Comparison of ENCODE assay signal across 1 cellular context in the genomic region with DNA sequence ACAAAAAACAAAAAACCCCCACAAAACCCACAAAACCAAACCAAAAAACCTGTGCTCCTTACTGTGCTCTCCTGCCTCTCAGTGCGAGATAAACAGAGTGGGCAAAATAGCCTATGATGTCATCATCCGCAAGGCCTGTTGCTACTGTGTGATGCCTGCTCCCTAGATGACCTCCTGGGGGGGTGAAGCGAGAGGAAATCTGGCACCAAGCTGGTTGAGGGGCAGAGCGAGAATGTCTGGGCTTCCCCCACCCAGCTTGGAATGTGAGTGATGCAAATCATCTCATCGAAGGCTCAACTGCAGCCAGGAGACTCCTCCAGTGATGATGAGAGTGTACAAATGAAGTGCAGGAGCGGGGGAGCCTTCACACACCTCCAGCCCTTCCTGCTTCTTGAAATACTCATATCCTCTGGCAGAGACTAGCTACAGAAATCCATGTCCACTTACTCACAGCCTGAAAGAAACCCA.
A peak's percentile ranks its signal among the peaks of the same experiment; 100 is the strongest.
TF ChIP-seq lines count a peak whose summit lies in the region.

No MANE protein-coding gene starts in this region.

TF ChIP-seq in GM12878, 131 proteins besides CTCF, POLR2A, EP300 and RAD21 (continued from another document and continues in another):
- TF ChIP-seq, protein P1, sequence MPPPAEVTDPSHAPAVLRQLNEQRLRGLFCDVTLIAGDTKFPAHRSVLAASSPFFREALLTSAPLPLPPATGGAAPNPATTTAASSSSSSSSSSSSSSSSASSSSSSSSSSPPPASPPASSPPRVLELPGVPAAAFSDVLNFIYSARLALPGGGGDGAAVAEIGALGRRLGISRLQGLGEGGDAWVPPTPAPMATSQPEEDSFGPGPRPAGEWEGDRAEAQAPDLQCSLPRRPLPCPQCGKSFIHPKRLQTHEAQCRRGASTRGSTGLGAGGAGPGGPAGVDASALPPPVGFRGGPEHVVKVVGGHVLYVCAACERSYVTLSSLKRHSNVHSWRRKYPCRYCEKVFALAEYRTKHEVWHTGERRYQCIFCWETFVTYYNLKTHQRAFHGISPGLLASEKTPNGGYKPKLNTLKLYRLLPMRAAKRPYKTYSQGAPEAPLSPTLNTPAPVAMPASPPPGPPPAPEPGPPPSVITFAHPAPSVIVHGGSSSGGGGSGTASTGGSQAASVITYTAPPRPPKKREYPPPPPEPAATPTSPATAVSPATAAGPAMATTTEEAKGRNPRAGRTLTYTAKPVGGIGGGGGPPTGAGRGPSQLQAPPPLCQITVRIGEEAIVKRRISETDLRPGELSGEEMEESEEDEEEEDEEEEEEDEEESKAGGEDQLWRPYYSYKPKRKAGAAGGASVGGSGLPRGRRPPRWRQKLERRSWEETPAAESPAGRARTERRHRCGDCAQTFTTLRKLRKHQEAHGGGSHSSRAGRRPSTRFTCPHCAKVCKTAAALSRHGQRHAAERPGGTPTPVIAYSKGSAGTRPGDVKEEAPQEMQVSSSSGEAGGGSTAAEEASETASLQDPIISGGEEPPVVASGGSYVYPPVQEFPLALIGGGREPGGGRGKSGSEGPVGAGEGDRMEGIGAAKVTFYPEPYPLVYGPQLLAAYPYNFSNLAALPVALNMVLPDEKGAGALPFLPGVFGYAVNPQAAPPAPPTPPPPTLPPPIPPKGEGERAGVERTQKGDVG (CRISPR knock-in tag; IDR thresholded peaks at IDR 0.05) = no peak
- TF ChIP-seq IKZF1 (conservative IDR thresholded peaks at IDR 0.05) (peak; percentile 48), YBX1 (IDR thresholded peaks at IDR 0.05) (no peak), KAT2A (conservative IDR thresholded peaks at IDR 0.05; ENCODE audit: control insufficient read depth, low read depth, low read length) (no peak), HDAC2 (IDR thresholded peaks at IDR 0.05) (no peak), SMC3 (IDR thresholded peaks at IDR 0.05; ENCODE audit: borderline replicate concordance, low read length) (no peak), NR2F1 (conservative IDR thresholded peaks at IDR 0.05) (no peak), TCF3 (IDR thresholded peaks at IDR 0.05; ENCODE audit: borderline replicate concordance, insufficient read depth, low read depth, low read length) (no peak), RCOR1 (conservative IDR thresholded peaks at IDR 0.05; ENCODE audit: low read depth, low read length) (no peak), RFX5 (IDR thresholded peaks at IDR 0.05; ENCODE audit: low read depth, low read length) (no peak), FOXK2 (IDR thresholded peaks at IDR 0.05) (no peak), POLR2AphosphoS5 (IDR thresholded peaks at IDR 0.05; ENCODE audit: low read length) (no peak), MYB (IDR thresholded peaks at IDR 0.05; ENCODE audit: borderline replicate concordance, low read depth, low read length) (no peak), SPI1 (IDR thresholded peaks at IDR 0.05; ENCODE audit: borderline replicate concordance, insufficient read depth, low read depth, low read length) (no peak), ZNF207 (IDR thresholded peaks at IDR 0.05; ENCODE audit: borderline replicate concordance) (no peak), ATF7 (IDR thresholded peaks at IDR 0.05; ENCODE audit: low read depth) (peak; percentile 95), ZSCAN29 (IDR thresholded peaks at IDR 0.05) (no peak), TAF1 (IDR thresholded peaks at IDR 0.05; ENCODE audit: borderline replicate concordance, low read depth, low read length) (no peak), RBBP5 (conservative IDR thresholded peaks at IDR 0.05) (no peak), BCL11A (IDR thresholded peaks at IDR 0.05; ENCODE audit: low read depth, low read length) (no peak), ZNF217 (IDR thresholded peaks at IDR 0.05) (no peak), CHD4 (IDR thresholded peaks at IDR 0.05) (no peak), MEF2A (IDR thresholded peaks at IDR 0.05; ENCODE audit: insufficient read depth, low read depth, low read length) (no peak), HCFC1 (IDR thresholded peaks at IDR 0.05; ENCODE audit: low read length) (no peak), EGR1 (IDR thresholded peaks at IDR 0.05; ENCODE audit: borderline replicate concordance in 1 of 2, low read depth in 2 of 2, low read length in 2 of 2) (no peak), NFIC (IDR thresholded peaks at IDR 0.05; ENCODE audit: low read depth, low read length) (0 out of 2 replicates have a peak, but pooled peaks have one; percentile 25), SUPT20H (IDR thresholded peaks at IDR 0.05; ENCODE audit: borderline replicate concordance, control insufficient read depth, low read depth, low read length) (no peak), LARP7 (IDR thresholded peaks at IDR 0.05) (no peak), CBX5 (IDR thresholded peaks at IDR 0.05; ENCODE audit: low read depth) (no peak), JUND (IDR thresholded peaks at IDR 0.05; ENCODE audit: low read depth, low read length) (no peak), SIN3A (IDR thresholded peaks at IDR 0.05; ENCODE audit: low read depth, low read length) (no peak), EZH2 (IDR thresholded peaks at IDR 0.05; ENCODE audit: borderline replicate concordance, control insufficient read depth, low read depth, low read length) (no peak), PML (IDR thresholded peaks at IDR 0.05; ENCODE audit: low read length) (no peak), TCF7 (IDR thresholded peaks at IDR 0.05; ENCODE audit: borderline replicate concordance) (no peak), ZNF24 (IDR thresholded peaks at IDR 0.05) (no peak), CBFB (IDR thresholded peaks at IDR 0.05; ENCODE audit: low read depth) (0 out of 2 replicates have a peak, but pooled peaks have one; percentile 23), JUNB (IDR thresholded peaks at IDR 0.05) (no peak; the same call in 1 of the 2 replicates), TARDBP (IDR thresholded peaks at IDR 0.05; ENCODE audit: borderline replicate concordance) (no peak), ASH2L (IDR thresholded peaks at IDR 0.05; ENCODE audit: borderline replicate concordance, low read depth) (no peak), CEBPB (IDR thresholded peaks at IDR 0.05; ENCODE audit: borderline replicate concordance in 1 of 2, low read depth in 2 of 2, low read length in 2 of 2) (no peak), CREB1 (IDR thresholded peaks at IDR 0.05; ENCODE audit: low read depth) (peak; percentile 51; the same call in 1 of the 2 replicates), CBX3 (IDR thresholded peaks at IDR 0.05; ENCODE audit: borderline replicate concordance, low read depth) (no peak), SMARCA5 (IDR thresholded peaks at IDR 0.05) (no peak), PAX8 (IDR thresholded peaks at IDR 0.05) (no peak), NBN (IDR thresholded peaks at IDR 0.05) (no peak), SIX5 (IDR thresholded peaks at IDR 0.05; ENCODE audit: low read depth, low read length, severe bottlenecking) (no peak), NR2C1 (IDR thresholded peaks at IDR 0.05) (no peak)
- TF ChIP-seq, protein P2, sequence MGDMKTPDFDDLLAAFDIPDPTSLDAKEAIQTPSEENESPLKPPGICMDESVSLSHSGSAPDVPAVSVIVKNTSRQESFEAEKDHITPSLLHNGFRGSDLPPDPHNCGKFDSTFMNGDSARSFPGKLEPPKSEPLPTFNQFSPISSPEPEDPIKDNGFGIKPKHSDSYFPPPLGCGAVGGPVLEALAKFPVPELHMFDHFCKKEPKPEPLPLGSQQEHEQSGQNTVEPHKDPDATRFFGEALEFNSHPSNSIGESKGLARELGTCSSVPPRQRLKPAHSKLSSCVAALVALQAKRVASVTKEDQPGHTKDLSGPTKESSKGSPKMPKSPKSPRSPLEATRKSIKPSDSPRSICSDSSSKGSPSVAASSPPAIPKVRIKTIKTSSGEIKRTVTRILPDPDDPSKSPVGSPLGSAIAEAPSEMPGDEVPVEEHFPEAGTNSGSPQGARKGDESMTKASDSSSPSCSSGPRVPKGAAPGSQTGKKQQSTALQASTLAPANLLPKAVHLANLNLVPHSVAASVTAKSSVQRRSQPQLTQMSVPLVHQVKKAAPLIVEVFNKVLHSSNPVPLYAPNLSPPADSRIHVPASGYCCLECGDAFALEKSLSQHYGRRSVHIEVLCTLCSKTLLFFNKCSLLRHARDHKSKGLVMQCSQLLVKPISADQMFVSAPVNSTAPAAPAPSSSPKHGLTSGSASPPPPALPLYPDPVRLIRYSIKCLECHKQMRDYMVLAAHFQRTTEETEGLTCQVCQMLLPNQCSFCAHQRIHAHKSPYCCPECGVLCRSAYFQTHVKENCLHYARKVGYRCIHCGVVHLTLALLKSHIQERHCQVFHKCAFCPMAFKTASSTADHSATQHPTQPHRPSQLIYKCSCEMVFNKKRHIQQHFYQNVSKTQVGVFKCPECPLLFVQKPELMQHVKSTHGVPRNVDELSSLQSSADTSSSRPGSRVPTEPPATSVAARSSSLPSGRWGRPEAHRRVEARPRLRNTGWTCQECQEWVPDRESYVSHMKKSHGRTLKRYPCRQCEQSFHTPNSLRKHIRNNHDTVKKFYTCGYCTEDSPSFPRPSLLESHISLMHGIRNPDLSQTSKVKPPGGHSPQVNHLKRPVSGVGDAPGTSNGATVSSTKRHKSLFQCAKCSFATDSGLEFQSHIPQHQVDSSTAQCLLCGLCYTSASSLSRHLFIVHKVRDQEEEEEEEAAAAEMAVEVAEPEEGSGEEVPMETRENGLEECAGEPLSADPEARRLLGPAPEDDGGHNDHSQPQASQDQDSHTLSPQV (IDR thresholded peaks at IDR 0.05) = no peak
- TF ChIP-seq, protein P3, sequence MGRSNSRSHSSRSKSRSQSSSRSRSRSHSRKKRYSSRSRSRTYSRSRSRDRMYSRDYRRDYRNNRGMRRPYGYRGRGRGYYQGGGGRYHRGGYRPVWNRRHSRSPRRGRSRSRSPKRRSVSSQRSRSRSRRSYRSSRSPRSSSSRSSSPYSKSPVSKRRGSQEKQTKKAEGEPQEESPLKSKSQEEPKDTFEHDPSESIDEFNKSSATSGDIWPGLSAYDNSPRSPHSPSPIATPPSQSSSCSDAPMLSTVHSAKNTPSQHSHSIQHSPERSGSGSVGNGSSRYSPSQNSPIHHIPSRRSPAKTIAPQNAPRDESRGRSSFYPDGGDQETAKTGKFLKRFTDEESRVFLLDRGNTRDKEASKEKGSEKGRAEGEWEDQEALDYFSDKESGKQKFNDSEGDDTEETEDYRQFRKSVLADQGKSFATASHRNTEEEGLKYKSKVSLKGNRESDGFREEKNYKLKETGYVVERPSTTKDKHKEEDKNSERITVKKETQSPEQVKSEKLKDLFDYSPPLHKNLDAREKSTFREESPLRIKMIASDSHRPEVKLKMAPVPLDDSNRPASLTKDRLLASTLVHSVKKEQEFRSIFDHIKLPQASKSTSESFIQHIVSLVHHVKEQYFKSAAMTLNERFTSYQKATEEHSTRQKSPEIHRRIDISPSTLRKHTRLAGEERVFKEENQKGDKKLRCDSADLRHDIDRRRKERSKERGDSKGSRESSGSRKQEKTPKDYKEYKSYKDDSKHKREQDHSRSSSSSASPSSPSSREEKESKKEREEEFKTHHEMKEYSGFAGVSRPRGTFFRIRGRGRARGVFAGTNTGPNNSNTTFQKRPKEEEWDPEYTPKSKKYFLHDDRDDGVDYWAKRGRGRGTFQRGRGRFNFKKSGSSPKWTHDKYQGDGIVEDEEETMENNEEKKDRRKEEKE (IDR thresholded peaks at IDR 0.05) = no peak
- TF ChIP-seq, protein P4, sequence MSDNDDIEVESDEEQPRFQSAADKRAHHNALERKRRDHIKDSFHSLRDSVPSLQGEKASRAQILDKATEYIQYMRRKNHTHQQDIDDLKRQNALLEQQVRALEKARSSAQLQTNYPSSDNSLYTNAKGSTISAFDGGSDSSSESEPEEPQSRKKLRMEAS (IDR thresholded peaks at IDR 0.05; ENCODE audit: low read depth, low read length) = no peak
- TF ChIP-seq, protein P5, sequence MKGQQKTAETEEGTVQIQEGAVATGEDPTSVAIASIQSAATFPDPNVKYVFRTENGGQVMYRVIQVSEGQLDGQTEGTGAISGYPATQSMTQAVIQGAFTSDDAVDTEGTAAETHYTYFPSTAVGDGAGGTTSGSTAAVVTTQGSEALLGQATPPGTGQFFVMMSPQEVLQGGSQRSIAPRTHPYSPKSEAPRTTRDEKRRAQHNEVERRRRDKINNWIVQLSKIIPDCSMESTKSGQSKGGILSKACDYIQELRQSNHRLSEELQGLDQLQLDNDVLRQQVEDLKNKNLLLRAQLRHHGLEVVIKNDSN (IDR thresholded peaks at IDR 0.05; ENCODE audit: borderline replicate concordance, extremely low read length, insufficient read depth, low read depth, low read length) = no peak
- TF ChIP-seq, protein P6, sequence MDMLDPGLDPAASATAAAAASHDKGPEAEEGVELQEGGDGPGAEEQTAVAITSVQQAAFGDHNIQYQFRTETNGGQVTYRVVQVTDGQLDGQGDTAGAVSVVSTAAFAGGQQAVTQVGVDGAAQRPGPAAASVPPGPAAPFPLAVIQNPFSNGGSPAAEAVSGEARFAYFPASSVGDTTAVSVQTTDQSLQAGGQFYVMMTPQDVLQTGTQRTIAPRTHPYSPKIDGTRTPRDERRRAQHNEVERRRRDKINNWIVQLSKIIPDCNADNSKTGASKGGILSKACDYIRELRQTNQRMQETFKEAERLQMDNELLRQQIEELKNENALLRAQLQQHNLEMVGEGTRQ (IDR thresholded peaks at IDR 0.05; ENCODE audit: borderline replicate concordance, low read depth, low read length) = no peak
- TF ChIP-seq, protein P7, sequence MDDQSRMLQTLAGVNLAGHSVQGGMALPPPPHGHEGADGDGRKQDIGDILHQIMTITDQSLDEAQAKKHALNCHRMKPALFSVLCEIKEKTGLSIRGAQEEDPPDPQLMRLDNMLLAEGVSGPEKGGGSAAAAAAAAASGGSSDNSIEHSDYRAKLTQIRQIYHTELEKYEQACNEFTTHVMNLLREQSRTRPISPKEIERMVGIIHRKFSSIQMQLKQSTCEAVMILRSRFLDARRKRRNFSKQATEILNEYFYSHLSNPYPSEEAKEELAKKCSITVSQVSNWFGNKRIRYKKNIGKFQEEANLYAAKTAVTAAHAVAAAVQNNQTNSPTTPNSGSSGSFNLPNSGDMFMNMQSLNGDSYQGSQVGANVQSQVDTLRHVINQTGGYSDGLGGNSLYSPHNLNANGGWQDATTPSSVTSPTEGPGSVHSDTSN (IDR thresholded peaks at IDR 0.05; ENCODE audit: insufficient replicate concordance, low read depth, low read length) = no peak
- TF ChIP-seq, protein P8, sequence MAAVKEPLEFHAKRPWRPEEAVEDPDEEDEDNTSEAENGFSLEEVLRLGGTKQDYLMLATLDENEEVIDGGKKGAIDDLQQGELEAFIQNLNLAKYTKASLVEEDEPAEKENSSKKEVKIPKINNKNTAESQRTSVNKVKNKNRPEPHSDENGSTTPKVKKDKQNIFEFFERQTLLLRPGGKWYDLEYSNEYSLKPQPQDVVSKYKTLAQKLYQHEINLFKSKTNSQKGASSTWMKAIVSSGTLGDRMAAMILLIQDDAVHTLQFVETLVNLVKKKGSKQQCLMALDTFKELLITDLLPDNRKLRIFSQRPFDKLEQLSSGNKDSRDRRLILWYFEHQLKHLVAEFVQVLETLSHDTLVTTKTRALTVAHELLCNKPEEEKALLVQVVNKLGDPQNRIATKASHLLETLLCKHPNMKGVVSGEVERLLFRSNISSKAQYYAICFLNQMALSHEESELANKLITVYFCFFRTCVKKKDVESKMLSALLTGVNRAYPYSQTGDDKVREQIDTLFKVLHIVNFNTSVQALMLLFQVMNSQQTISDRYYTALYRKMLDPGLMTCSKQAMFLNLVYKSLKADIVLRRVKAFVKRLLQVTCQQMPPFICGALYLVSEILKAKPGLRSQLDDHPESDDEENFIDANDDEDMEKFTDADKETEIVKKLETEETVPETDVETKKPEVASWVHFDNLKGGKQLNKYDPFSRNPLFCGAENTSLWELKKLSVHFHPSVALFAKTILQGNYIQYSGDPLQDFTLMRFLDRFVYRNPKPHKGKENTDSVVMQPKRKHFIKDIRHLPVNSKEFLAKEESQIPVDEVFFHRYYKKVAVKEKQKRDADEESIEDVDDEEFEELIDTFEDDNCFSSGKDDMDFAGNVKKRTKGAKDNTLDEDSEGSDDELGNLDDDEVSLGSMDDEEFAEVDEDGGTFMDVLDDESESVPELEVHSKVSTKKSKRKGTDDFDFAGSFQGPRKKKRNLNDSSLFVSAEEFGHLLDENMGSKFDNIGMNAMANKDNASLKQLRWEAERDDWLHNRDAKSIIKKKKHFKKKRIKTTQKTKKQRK (IDR thresholded peaks at IDR 0.05; ENCODE audit: low read depth, low read length) = no peak
